15 cellular contexts compared by ENCODE assay signal in genomic region chr22:44039566-44040171, GRCh38. TPM values are rescaled to one million over a fixed set of nuclear protein-coding genes. Genes with fewer than 3 reads are reported as not detected.
DNase-seq lines count a peak whose midpoint lies in the region; ATAC-seq lines count a peak whose summit lies in the region.
"Had no signal": no experiment of that assay in that cellular context is flagged by ENCODE, and none has a peak within 500 bp of the region (broad histone marks: within the 10 kb centered on the region; RNA-seq: fewer than 3 reads in every experiment).

No MANE protein-coding gene starts in this region.

- intact Hi-C loops in activated CD4-positive, alpha-beta T cell treated with anti-CD3 and anti-CD28 coated beads, Interleukin-2, amount 10 ng/mL, durations not matched to agents 24 days and 14 days (cut with micrococcal nuclease) = no loop called here

- no peak overlapping the region for H3K4me3 Mint-ChIP-seq in activated CD4-positive, alpha-beta T cell treated with anti-CD3 and anti-CD28 coated beads, Interleukin-2, amount 10 ng/mL, durations not matched to agents 24 days and 14 days
- peak overlapping the region; percentile 29 for H3K4me3 Mint-ChIP-seq in activated naive CD8-positive, alpha-beta T cell treated with anti-CD3 and anti-CD28 coated beads, Interleukin-2, amount 10 ng/mL, durations not matched to agents 7 days and 5 days
- no peak overlapping the region for H3K4me3 Mint-ChIP-seq in activated naive CD8-positive, alpha-beta T cell treated with anti-CD3 and anti-CD28 coated beads, Interleukin-2, amount 50 U/mL, for 24 hours
- peak overlapping the region; percentile 18 for H3K4me3 Mint-ChIP-seq in T-helper 2 cell treated with Interferon-gamma antibody and Interleukin-4, amounts not matched to agents 5 μg/mL and 100 μg/mL, for 36 hours
- no peak overlapping the region for H3K4me3 Mint-ChIP-seq in stimulated activated effector memory CD8-positive, alpha-beta T cell treated with anti-CD3 and anti-CD28 coated beads, Interleukin-12 subunit alpha, Interleukin-12 subunit beta, amount 100 ng/mL, for 72 hours

- H3K36me3 Mint-ChIP-seq in activated CD4-positive, alpha-beta T cell treated with anti-CD3 and anti-CD28 coated beads, Interleukin-2, amount 10 ng/mL, durations not matched to agents 24 days and 14 days (ENCODE audit: low read depth) = no peaks in the 10 kb centered on the region
- peaks cover 2% of the 10 kb centered on the region for H3K36me3 Mint-ChIP-seq in activated naive CD8-positive, alpha-beta T cell treated with anti-CD3 and anti-CD28 coated beads, Interleukin-2, amount 10 ng/mL, durations not matched to agents 7 days and 5 days
- H3K36me3 Mint-ChIP-seq in activated naive CD8-positive, alpha-beta T cell treated with anti-CD3 and anti-CD28 coated beads, Interleukin-2, amount 50 U/mL, for 24 hours (ENCODE audit: low read depth) = peaks cover 3% of the 10 kb centered on the region
- peaks cover 2% of the 10 kb centered on the region for H3K36me3 Mint-ChIP-seq in T-helper 2 cell treated with Interferon-gamma antibody and Interleukin-4, amounts not matched to agents 5 μg/mL and 100 μg/mL, for 36 hours (ENCODE audit: low read depth)
- peaks cover 6% of the 10 kb centered on the region for H3K36me3 Mint-ChIP-seq in stimulated activated effector memory CD8-positive, alpha-beta T cell treated with anti-CD3 and anti-CD28 coated beads, Interleukin-12 subunit alpha, Interleukin-12 subunit beta, amount 100 ng/mL, for 72 hours
- H3K36me3 Mint-ChIP-seq: CD4-positive, alpha-beta memory T cell had no signal

- DNase-seq in activated CD4-positive, alpha-beta T cell treated with anti-CD3 and anti-CD28 coated beads, Interleukin-2, amount 10 ng/mL, durations not matched to agents 24 days and 14 days = no peak
- no peak for DNase-seq in activated CD4-positive, alpha-beta T cell treated with anti-CD3 and anti-CD28 coated beads, Interleukin-2, amount 50 U/mL, for 4 hours
- DNase-seq in activated naive CD8-positive, alpha-beta T cell treated with anti-CD3 and anti-CD28 coated beads, Interleukin-2, amount 10 ng/mL, durations not matched to agents 7 days and 5 days = no peak
- no peak for DNase-seq in activated naive CD8-positive, alpha-beta T cell treated with anti-CD3 and anti-CD28 coated beads, Interleukin-2, amount 50 U/mL, for 24 hours
- DNase-seq in T-helper 2 cell treated with Interferon-gamma antibody and Interleukin-4, amounts not matched to agents 5 μg/mL and 100 μg/mL, for 36 hours (ENCODE audit: low spot score) = no peak
- DNase-seq in stimulated activated effector memory CD8-positive, alpha-beta T cell treated with anti-CD3 and anti-CD28 coated beads, Interleukin-12 subunit alpha, Interleukin-12 subunit beta, amount 100 ng/mL, for 72 hours (ENCODE audit: low spot score in 2 of 2) = no peak
- DNase-seq in germinal center (ENCODE audit: low spot score) (no peak), COLO668 (lab: John Stamatoyannopoulos, UW; ENCODE audit: unreplicated experiment) (no peak)
- DNase-seq: 8988T; CD4-positive, alpha-beta memory T cell; COR-L47; DMS153; DMS79 treated with DMSO at 0.1 percent for 48 hours; EL had no signal

- POLR2A ChIA-PET in activated naive CD8-positive, alpha-beta T cell treated with anti-CD3 and anti-CD28 coated beads, Interleukin-2, amount 10 ng/mL, durations not matched to agents 7 days and 5 days (lab: Charles Lee) = no interaction called here

- ATAC-seq in activated naive CD8-positive, alpha-beta T cell treated with anti-CD3 and anti-CD28 coated beads, Interleukin-2, amount 10 ng/mL, durations not matched to agents 7 days and 5 days (ENCODE audit: low read depth) = peak; percentile 74
- ATAC-seq in activated naive CD8-positive, alpha-beta T cell treated with anti-CD3 and anti-CD28 coated beads, Interleukin-2, amount 50 U/mL, for 24 hours = no peak
- ATAC-seq in stimulated activated effector memory CD8-positive, alpha-beta T cell treated with anti-CD3 and anti-CD28 coated beads, Interleukin-12 subunit alpha, Interleukin-12 subunit beta, amount 100 ng/mL, for 72 hours = no peak
- ATAC-seq: HepG2 had no signal

- peak overlapping the region; percentile 7 for H3K27ac Mint-ChIP-seq in activated CD4-positive, alpha-beta T cell treated with anti-CD3 and anti-CD28 coated beads, Interleukin-2, amount 10 ng/mL, durations not matched to agents 24 days and 14 days
- peak overlapping the region; percentile 24 for H3K27ac Mint-ChIP-seq in activated naive CD8-positive, alpha-beta T cell treated with anti-CD3 and anti-CD28 coated beads, Interleukin-2, amount 10 ng/mL, durations not matched to agents 7 days and 5 days
- H3K27ac Mint-ChIP-seq in activated naive CD8-positive, alpha-beta T cell treated with anti-CD3 and anti-CD28 coated beads, Interleukin-2, amount 50 U/mL, for 24 hours = no peak overlapping the region
- no peak overlapping the region for H3K27ac Mint-ChIP-seq in T-helper 2 cell treated with Interferon-gamma antibody and Interleukin-4, amounts not matched to agents 5 μg/mL and 100 μg/mL, for 36 hours
- peak overlapping the region; percentile 83 for H3K27ac Mint-ChIP-seq in stimulated activated effector memory CD8-positive, alpha-beta T cell treated with anti-CD3 and anti-CD28 coated beads, Interleukin-12 subunit alpha, Interleukin-12 subunit beta, amount 100 ng/mL, for 72 hours

- H3K4me1 Mint-ChIP-seq in activated CD4-positive, alpha-beta T cell treated with anti-CD3 and anti-CD28 coated beads, Interleukin-2, amount 10 ng/mL, durations not matched to agents 24 days and 14 days = peaks cover 19% of the 10 kb centered on the region
- H3K4me1 Mint-ChIP-seq in activated naive CD8-positive, alpha-beta T cell treated with anti-CD3 and anti-CD28 coated beads, Interleukin-2, amount 10 ng/mL, durations not matched to agents 7 days and 5 days = peaks cover 30% of the 10 kb centered on the region
- H3K4me1 Mint-ChIP-seq in activated naive CD8-positive, alpha-beta T cell treated with anti-CD3 and anti-CD28 coated beads, Interleukin-2, amount 50 U/mL, for 24 hours = peaks cover 19% of the 10 kb centered on the region
- peaks cover 21% of the 10 kb centered on the region for H3K4me1 Mint-ChIP-seq in T-helper 2 cell treated with Interferon-gamma antibody and Interleukin-4, amounts not matched to agents 5 μg/mL and 100 μg/mL, for 36 hours (ENCODE audit: low read depth)
- H3K4me1 Mint-ChIP-seq in stimulated activated effector memory CD8-positive, alpha-beta T cell treated with anti-CD3 and anti-CD28 coated beads, Interleukin-12 subunit alpha, Interleukin-12 subunit beta, amount 100 ng/mL, for 72 hours = peaks cover 13% of the 10 kb centered on the region

- no peaks in the 10 kb centered on the region for H3K9me3 Mint-ChIP-seq in activated CD4-positive, alpha-beta T cell treated with anti-CD3 and anti-CD28 coated beads, Interleukin-2, amount 10 ng/mL, durations not matched to agents 24 days and 14 days
- no peaks in the 10 kb centered on the region for H3K9me3 Mint-ChIP-seq in activated naive CD8-positive, alpha-beta T cell treated with anti-CD3 and anti-CD28 coated beads, Interleukin-2, amount 10 ng/mL, durations not matched to agents 7 days and 5 days
- no peaks in the 10 kb centered on the region for H3K9me3 Mint-ChIP-seq in activated naive CD8-positive, alpha-beta T cell treated with anti-CD3 and anti-CD28 coated beads, Interleukin-2, amount 50 U/mL, for 24 hours
- no peaks in the 10 kb centered on the region for H3K9me3 Mint-ChIP-seq in T-helper 2 cell treated with Interferon-gamma antibody and Interleukin-4, amounts not matched to agents 5 μg/mL and 100 μg/mL, for 36 hours
- H3K9me3 Mint-ChIP-seq in stimulated activated effector memory CD8-positive, alpha-beta T cell treated with anti-CD3 and anti-CD28 coated beads, Interleukin-12 subunit alpha, Interleukin-12 subunit beta, amount 100 ng/mL, for 72 hours = no peaks in the 10 kb centered on the region

- no peaks in the 10 kb centered on the region for H3K27me3 Mint-ChIP-seq in activated CD4-positive, alpha-beta T cell treated with anti-CD3 and anti-CD28 coated beads, Interleukin-2, amount 10 ng/mL, durations not matched to agents 24 days and 14 days
- H3K27me3 Mint-ChIP-seq in activated naive CD8-positive, alpha-beta T cell treated with anti-CD3 and anti-CD28 coated beads, Interleukin-2, amount 10 ng/mL, durations not matched to agents 7 days and 5 days = no peaks in the 10 kb centered on the region
- peaks cover 4% of the 10 kb centered on the region for H3K27me3 Mint-ChIP-seq in activated naive CD8-positive, alpha-beta T cell treated with anti-CD3 and anti-CD28 coated beads, Interleukin-2, amount 50 U/mL, for 24 hours
- H3K27me3 Mint-ChIP-seq in T-helper 2 cell treated with Interferon-gamma antibody and Interleukin-4, amounts not matched to agents 5 μg/mL and 100 μg/mL, for 36 hours (ENCODE audit: low read depth) = no peaks in the 10 kb centered on the region
- H3K27me3 Mint-ChIP-seq: CD4-positive, alpha-beta memory T cell had no signal

RNA-seq across cellular contexts. Expression of gene PARVB, which starts 15.6 kb away (rescaled TPM):
- total RNA-seq in activated CD4-positive, alpha-beta T cell treated with anti-CD3 and anti-CD28 coated beads, Interleukin-2, amount 10 ng/mL, durations not matched to agents 24 days and 14 days = 107 and 112 TPM in 2 replicates
- total RNA-seq in activated naive CD8-positive, alpha-beta T cell treated with anti-CD3 and anti-CD28 coated beads, Interleukin-2, amount 10 ng/mL, durations not matched to agents 7 days and 5 days = 10 to 100 TPM; 39.6 to 40.7 TPM

Comparison
In these comparisons a context has a peak if more than half of its experiments do, and no peak if none do; other contexts are left out.
1. H3K27ac Mint-ChIP-seq: peak in activated CD4-positive, alpha-beta T cell treated with anti-CD3 and anti-CD28 coated beads, Interleukin-2, amount 10 ng/mL, durations not matched to agents 24 days and 14 days (single experiment), activated naive CD8-positive, alpha-beta T cell treated with anti-CD3 and anti-CD28 coated beads, Interleukin-2, amount 10 ng/mL, durations not matched to agents 7 days and 5 days (single experiment) and stimulated activated effector memory CD8-positive, alpha-beta T cell treated with anti-CD3 and anti-CD28 coated beads, Interleukin-12 subunit alpha, Interleukin-12 subunit beta, amount 100 ng/mL, for 72 hours (single experiment); none in activated naive CD8-positive, alpha-beta T cell treated with anti-CD3 and anti-CD28 coated beads, Interleukin-2, amount 50 U/mL, for 24 hours (single experiment) and T-helper 2 cell treated with Interferon-gamma antibody and Interleukin-4, amounts not matched to agents 5 μg/mL and 100 μg/mL, for 36 hours (single experiment).
2. H3K4me3 Mint-ChIP-seq: peak in activated naive CD8-positive, alpha-beta T cell treated with anti-CD3 and anti-CD28 coated beads, Interleukin-2, amount 10 ng/mL, durations not matched to agents 7 days and 5 days (single experiment) and T-helper 2 cell treated with Interferon-gamma antibody and Interleukin-4, amounts not matched to agents 5 μg/mL and 100 μg/mL, for 36 hours (single experiment); none in activated CD4-positive, alpha-beta T cell treated with anti-CD3 and anti-CD28 coated beads, Interleukin-2, amount 10 ng/mL, durations not matched to agents 24 days and 14 days (single experiment), activated naive CD8-positive, alpha-beta T cell treated with anti-CD3 and anti-CD28 coated beads, Interleukin-2, amount 50 U/mL, for 24 hours (single experiment) and stimulated activated effector memory CD8-positive, alpha-beta T cell treated with anti-CD3 and anti-CD28 coated beads, Interleukin-12 subunit alpha, Interleukin-12 subunit beta, amount 100 ng/mL, for 72 hours (single experiment).